Comparison of ENCODE assay signal across 1 cellular context in genomic region chr15:68252925-68253534, GRCh38.
TF ChIP-seq lines count a peak whose summit lies in the region.

No MANE protein-coding gene starts in this region.

TF ChIP-seq in K562, 482 proteins besides CTCF, POLR2A, EP300 and RAD21:
- no peak for TF ChIP-seq STAT5A (IDR thresholded peaks at IDR 0.05; ENCODE audit: borderline replicate concordance, low read length)
- no peak for TF ChIP-seq ZNF316 (IDR thresholded peaks at IDR 0.05)
- no peak for TF ChIP-seq ZNF408 (CRISPR knock-in tag; IDR thresholded peaks at IDR 0.05; ENCODE audit: low read depth)
- TF ChIP-seq ARID4B (CRISPR knock-in tag; IDR thresholded peaks at IDR 0.05): no peak
- peak; percentile 26; the same call in 1 of the 2 replicates for TF ChIP-seq TFE3 (CRISPR knock-in tag; IDR thresholded peaks at IDR 0.05)
- peak; percentile 43; the same call in 1 of the 2 replicates for TF ChIP-seq KLF16 (IDR thresholded peaks at IDR 0.05)
- no peak for TF ChIP-seq TBL1XR1 (IDR thresholded peaks at IDR 0.05; ENCODE audit: low read length in 2 of 2)
- peak; percentile 49; the same call in 1 of the 2 replicates for TF ChIP-seq DEAF1 (CRISPR knock-in tag; IDR thresholded peaks at IDR 0.05)
- no peak for TF ChIP-seq E2F1 (CRISPR knock-in tag; IDR thresholded peaks at IDR 0.05)
- TF ChIP-seq SMC3 (conservative IDR thresholded peaks at IDR 0.05; ENCODE audit: insufficient read depth, low read depth, low read length): peak; percentile 50; the same call in 1 of the 2 replicates
- 0 out of 2 replicates have a peak, but pooled peaks have one; percentile 46 for TF ChIP-seq ARID2 (IDR thresholded peaks at IDR 0.05)
